ENCODE assay signal across 1 cellular context in genomic region chr2:32777714-32778113, GRCh38.
TF ChIP-seq lines count a peak whose summit lies in the region.

No MANE protein-coding gene starts in this region.

TF ChIP-seq in HepG2, 621 proteins besides CTCF, POLR2A, EP300 and RAD21 (continued from another document and continues in another):
- TF ChIP-seq ZNF609 (CRISPR knock-in tag; IDR thresholded peaks at IDR 0.05; ENCODE audit: borderline replicate concordance), result 0 out of 2 replicates have a peak, but pooled peaks have one; percentile 47
- TF ChIP-seq ZNF788 (CRISPR knock-in tag; IDR thresholded peaks at IDR 0.05; ENCODE audit: borderline replicate concordance), result no peak
- TF ChIP-seq ZBTB3 (CRISPR knock-in tag; IDR thresholded peaks at IDR 0.05; ENCODE audit: borderline replicate concordance, low read depth), result no peak
- no peak for TF ChIP-seq ZNF720 (CRISPR knock-in tag; IDR thresholded peaks at IDR 0.05)
- TF ChIP-seq PAF1 (CRISPR knock-in tag; IDR thresholded peaks at IDR 0.05), result no peak
- TF ChIP-seq ZUFSP (CRISPR knock-in tag; IDR thresholded peaks at IDR 0.05; ENCODE audit: borderline replicate concordance), result no peak
- no peak for TF ChIP-seq FOXP1 (IDR thresholded peaks at IDR 0.05)
- TF ChIP-seq FOXP1 (CRISPR knock-in tag; IDR thresholded peaks at IDR 0.05), result no peak; the same call in 1 of the 2 replicates
- TF ChIP-seq ZNF274 (CRISPR knock-in tag; IDR thresholded peaks at IDR 0.05), result no peak
- TF ChIP-seq HOXA9 (CRISPR knock-in tag; IDR thresholded peaks at IDR 0.05; ENCODE audit: borderline replicate concordance), result no peak
- no peak for TF ChIP-seq ZNF282 (IDR thresholded peaks at IDR 0.05; ENCODE audit: partially characterized antibody)
- no peak for TF ChIP-seq MED13 (CRISPR knock-in tag; IDR thresholded peaks at IDR 0.05)
- TF ChIP-seq SPEN (CRISPR knock-in tag; IDR thresholded peaks at IDR 0.05; ENCODE audit: low read depth), result no peak
- no peak for TF ChIP-seq HIVEP1 (CRISPR knock-in tag; IDR thresholded peaks at IDR 0.05)
- TF ChIP-seq ZFP1 (CRISPR knock-in tag; IDR thresholded peaks at IDR 0.05), result no peak
- no peak for TF ChIP-seq ATF1 (CRISPR knock-in tag; IDR thresholded peaks at IDR 0.05)
- TF ChIP-seq ZNF775 (CRISPR knock-in tag; IDR thresholded peaks at IDR 0.05; ENCODE audit: borderline replicate concordance), result no peak
- TF ChIP-seq PITX1 (CRISPR knock-in tag; IDR thresholded peaks at IDR 0.05), result no peak
- no peak for TF ChIP-seq IKZF1 (IDR thresholded peaks at IDR 0.05)
- no peak for TF ChIP-seq TARDBP (CRISPR knock-in tag; IDR thresholded peaks at IDR 0.05)
- TF ChIP-seq ZNF879 (CRISPR knock-in tag; IDR thresholded peaks at IDR 0.05), result no peak
- TF ChIP-seq MAX (IDR thresholded peaks at IDR 0.05), result no peak
- no peak for TF ChIP-seq ZMYM3 (CRISPR knock-in tag; IDR thresholded peaks at IDR 0.05)
- TF ChIP-seq ZSCAN12 (CRISPR knock-in tag; IDR thresholded peaks at IDR 0.05), result no peak
- TF ChIP-seq ZNF549 (CRISPR knock-in tag; IDR thresholded peaks at IDR 0.05), result no peak
- TF ChIP-seq PLSCR1 (CRISPR knock-in tag; IDR thresholded peaks at IDR 0.05; ENCODE audit: borderline replicate concordance), result no peak
- TF ChIP-seq NPAS2 (CRISPR knock-in tag; IDR thresholded peaks at IDR 0.05; ENCODE audit: borderline replicate concordance), result no peak
- TF ChIP-seq NBN (conservative IDR thresholded peaks at IDR 0.05), result no peak
- TF ChIP-seq SOX13 (IDR thresholded peaks at IDR 0.05), result no peak
- peak in 1 of 2 experiments; percentile 57; a peak in 2 of 4 replicates for TF ChIP-seq SOX13 (CRISPR knock-in tag; conservative IDR thresholded peaks at IDR 0.05 in 1 of 2, IDR thresholded peaks at IDR 0.05 in 1 of 2)
- TF ChIP-seq PBX3 (CRISPR knock-in tag; IDR thresholded peaks at IDR 0.05; ENCODE audit: borderline replicate concordance), result no peak
- no peak for TF ChIP-seq HOXA7 (CRISPR knock-in tag; IDR thresholded peaks at IDR 0.05)
- no peak for TF ChIP-seq ARID2 (CRISPR knock-in tag; IDR thresholded peaks at IDR 0.05; ENCODE audit: borderline replicate concordance)
- TF ChIP-seq SALL1 (CRISPR knock-in tag; IDR thresholded peaks at IDR 0.05), result peak; percentile 27; the same call in 1 of the 2 replicates
- TF ChIP-seq ZBTB44 (CRISPR knock-in tag; IDR thresholded peaks at IDR 0.05), result no peak
- TF ChIP-seq ZNF383 (CRISPR knock-in tag; IDR thresholded peaks at IDR 0.05; ENCODE audit: borderline replicate concordance), result no peak
- no peak for TF ChIP-seq PRMT3 (CRISPR knock-in tag; IDR thresholded peaks at IDR 0.05; ENCODE audit: borderline replicate concordance, low read depth)
- no peak for TF ChIP-seq ZSCAN31 (CRISPR knock-in tag; IDR thresholded peaks at IDR 0.05; ENCODE audit: low read depth)
- no peak for TF ChIP-seq DMAP1 (CRISPR knock-in tag; IDR thresholded peaks at IDR 0.05)
- no peak for TF ChIP-seq SUZ12 (IDR thresholded peaks at IDR 0.05; ENCODE audit: low read depth, low read length)
- TF ChIP-seq THAP8 (CRISPR knock-in tag; IDR thresholded peaks at IDR 0.05; ENCODE audit: borderline replicate concordance), result no peak
- peak; percentile 35; the same call in 1 of the 2 replicates for TF ChIP-seq ARID3A (IDR thresholded peaks at IDR 0.05; ENCODE audit: low read depth, low read length)
- TF ChIP-seq PHF21A (CRISPR knock-in tag; IDR thresholded peaks at IDR 0.05), result no peak
- peak; percentile 64; the same call in 1 of the 2 replicates for TF ChIP-seq HDAC2 (CRISPR knock-in tag; IDR thresholded peaks at IDR 0.05)
- no peak for TF ChIP-seq CBX1 (IDR thresholded peaks at IDR 0.05; ENCODE audit: low read depth)
- TF ChIP-seq E2F1 (CRISPR knock-in tag; IDR thresholded peaks at IDR 0.05), result no peak
- TF ChIP-seq ZNF558 (CRISPR knock-in tag; IDR thresholded peaks at IDR 0.05; ENCODE audit: borderline replicate concordance), result no peak
- TF ChIP-seq MEIS1 (CRISPR knock-in tag; IDR thresholded peaks at IDR 0.05; ENCODE audit: borderline replicate concordance), result no peak
- TF ChIP-seq ZZZ3 (CRISPR knock-in tag; IDR thresholded peaks at IDR 0.05; ENCODE audit: borderline replicate concordance), result no peak
- no peak for TF ChIP-seq ZBTB42 (CRISPR knock-in tag; IDR thresholded peaks at IDR 0.05)
- no peak for TF ChIP-seq MED1 (CRISPR knock-in tag; IDR thresholded peaks at IDR 0.05)
- TF ChIP-seq FOXC1 (CRISPR knock-in tag; IDR thresholded peaks at IDR 0.05; ENCODE audit: borderline replicate concordance), result no peak
- TF ChIP-seq PAXIP1 (CRISPR knock-in tag; conservative IDR thresholded peaks at IDR 0.05), result peak; percentile 43; the same call in 1 of the 2 replicates
- peak; percentile 18; the same call in 1 of the 2 replicates for TF ChIP-seq HMG20A (CRISPR knock-in tag; IDR thresholded peaks at IDR 0.05; ENCODE audit: borderline replicate concordance)
